Comparison of ENCODE assay signal across 19 cellular contexts in the genomic region with DNA sequence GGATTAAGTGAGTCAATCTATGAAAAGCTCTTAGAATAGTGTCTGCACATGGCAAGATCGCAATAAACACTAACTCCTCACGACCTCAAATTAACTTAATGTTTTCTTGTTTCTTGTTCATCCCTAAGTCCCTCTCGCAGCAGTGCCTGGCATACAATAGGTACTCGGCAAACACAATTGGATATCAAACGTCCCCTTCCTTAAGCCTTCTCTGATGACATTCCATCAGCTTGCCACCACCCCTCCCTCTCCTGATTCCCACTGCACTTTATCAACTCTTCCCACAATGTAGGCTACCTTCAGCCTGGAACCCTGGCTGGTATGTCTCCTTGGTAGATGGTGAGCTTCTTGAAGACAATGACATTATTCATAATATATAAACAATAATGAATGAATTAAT. TPM values are rescaled to one million over a fixed set of nuclear protein-coding genes. Genes with fewer than 3 reads are reported as not detected.
DNase-seq lines count a peak whose midpoint lies in the region; ATAC-seq and TF ChIP-seq lines count a peak whose summit lies in the region.
"Had no signal": no experiment of that assay in that cellular context is flagged by ENCODE, and none has a peak within 500 bp of the region (broad histone marks: within the 10 kb centered on the region; RNA-seq: fewer than 3 reads in every experiment).

No MANE protein-coding gene starts in this region.

- H3K27me3 Mint-ChIP-seq in endodermal cell (ENCODE audit: insufficient read depth) (peaks cover 37% of the 10 kb centered on the region), neural progenitor cell (ENCODE audit: insufficient read depth, low read depth) (peaks cover 3% of the 10 kb centered on the region)

- no peak overlapping the region for H3K27ac ChIP-seq in endodermal cell (ENCODE audit: low read depth, low read length)
- no peak overlapping the region for H3K27ac ChIP-seq in neural progenitor cell
- H3K27ac ChIP-seq: C4-2B, HL-60 had no signal

- H3K4me3 ChIP-seq in endodermal cell (ENCODE audit: low read length) (no peak overlapping the region), neural progenitor cell (no peak overlapping the region)
- H3K4me3 ChIP-seq: GM23338 had no signal

- ATAC-seq in GM21737 (IDR thresholded peaks at IDR 0.05; ENCODE audit: unreplicated experiment) = no peak
- no peak for ATAC-seq in activated CD4-positive, CD25-positive, alpha-beta regulatory T cell treated with anti-CD3 and anti-CD28 coated beads, Interleukin-2, amount 50 U/mL, for 24 hours
- ATAC-seq: GM23338 had no signal

- no peak for TF ChIP-seq CTCF in endodermal cell (conservative IDR thresholded peaks at IDR 0.05)
- no peak for TF ChIP-seq CTCF in neural progenitor cell (IDR thresholded peaks at IDR 0.05)

- no peaks in the 10 kb centered on the region for H3F3A ChIP-seq in neural progenitor cell (ENCODE audit: low read depth)

- whole genome bisulfite sequencing in endodermal cell (ENCODE audit: insufficient coverage in 1 of 2, insufficient read length in 1 of 2), 2 experiments = 71 to 92% methylated on average over 5 of the region's 5 CpGs

- H3K4me1 ChIP-seq in endodermal cell (ENCODE audit: control insufficient read depth, insufficient read depth, low read length) = no peaks in the 10 kb centered on the region
- H3K4me1 ChIP-seq in neural progenitor cell = peaks cover 5% of the 10 kb centered on the region

- H3K4me2 ChIP-seq in neural progenitor cell = no peak overlapping the region
- H3K4me2 ChIP-seq: GM23338 had no signal

- no peak overlapping the region for H2AFZ ChIP-seq in neural progenitor cell (replicated peaks)
- H2AFZ ChIP-seq: GM23338 had no signal

- DNase-seq in NCI-H82 (lab: John Stamatoyannopoulos, UW) (peak; percentile 50), endodermal cell (peak; percentile 47), neural progenitor cell (ENCODE audit: low spot score) (peak; percentile 51), AML-193 (lab: John Stamatoyannopoulos, UW) (no peak)
- DNase-seq: CD4-positive, alpha-beta T cell; DMS153; DMS79; GDM1; HCEC 1CT; HFFc6 had no signal

- no peak overlapping the region for H3K27ac Mint-ChIP-seq in endodermal cell
- H3K27ac Mint-ChIP-seq in neural progenitor cell = no peak overlapping the region
- H3K27ac Mint-ChIP-seq: CD4-positive, alpha-beta T cell; GM23338; HFFc6 had no signal

- H3K9ac ChIP-seq in endodermal cell (ENCODE audit: extremely low read depth, low read length, poor library complexity, severe bottlenecking) (no peak overlapping the region), neural progenitor cell (no peak overlapping the region)

- H3K79me2 ChIP-seq in neural progenitor cell (ENCODE audit: low read depth) = no peaks in the 10 kb centered on the region

- H3K9me3 ChIP-seq in endodermal cell (ENCODE audit: control insufficient read depth, low read length) (no peaks in the 10 kb centered on the region), neural progenitor cell (ENCODE audit: low read depth) (no peaks in the 10 kb centered on the region)

- H3K4me1 Mint-ChIP-seq in endodermal cell (peaks cover 14% of the 10 kb centered on the region), neural progenitor cell (peaks cover 2% of the 10 kb centered on the region)
- H3K4me1 Mint-ChIP-seq: GM23338 had no signal

- H3K9me3 Mint-ChIP-seq in endodermal cell = no peaks in the 10 kb centered on the region
- H3K9me3 Mint-ChIP-seq in neural progenitor cell = peaks cover 2% of the 10 kb centered on the region
- H3K9me3 Mint-ChIP-seq: CD4-positive, alpha-beta T cell; GM23338; HFFc6 had no signal

- H3K36me3 Mint-ChIP-seq in endodermal cell (ENCODE audit: low read depth) = peaks cover 2% of the 10 kb centered on the region
- H3K36me3 Mint-ChIP-seq in neural progenitor cell = no peaks in the 10 kb centered on the region

- H3K36me3 ChIP-seq in endodermal cell (ENCODE audit: control insufficient read depth, insufficient read depth, low read length) (no peaks in the 10 kb centered on the region), neural progenitor cell (no peaks in the 10 kb centered on the region)

- no peak overlapping the region for H3K4me3 Mint-ChIP-seq in endodermal cell
- no peak overlapping the region for H3K4me3 Mint-ChIP-seq in neural progenitor cell
- H3K4me3 Mint-ChIP-seq: CD4-positive, alpha-beta T cell; GM23338; HFFc6 had no signal

- H3K27me3 ChIP-seq in endodermal cell (ENCODE audit: control insufficient read depth, insufficient read depth, low read length, poor library complexity, severe bottlenecking) (peaks cover 13% of the 10 kb centered on the region), neural progenitor cell (no peaks in the 10 kb centered on the region)

- no peaks in the 10 kb centered on the region for H4K20me1 ChIP-seq in neural progenitor cell (ENCODE audit: low read depth)

RNA-seq across cellular contexts. Expression of a gene that starts 33.3 kb away (rescaled TPM):
- total RNA-seq in endodermal cell (not detected), neural progenitor cell (ENCODE audit: low replicate concordance) (not detected in 2 replicates)
- not detected for polyA plus RNA-seq in endodermal cell (2013, experiment 1 of 2)
- 0.21 TPM for polyA plus RNA-seq in endodermal cell (2013, experiment 2 of 2)
- total RNA-seq: A172; CD4-positive, alpha-beta T cell; Daoy; GM23338; HFFc6; HT1080 had no signal
- polyA plus RNA-seq: BJ, GM23338 had no signal

RNA-seq across cellular contexts. Expression of a gene that starts 47.1 kb away (rescaled TPM):
- total RNA-seq in endodermal cell (not detected), neural progenitor cell (ENCODE audit: low replicate concordance) (not detected in 2 replicates)
- not detected for polyA plus RNA-seq in endodermal cell (2013, experiment 1 of 2)
- polyA plus RNA-seq in endodermal cell (2013, experiment 2 of 2) = not detected
- total RNA-seq: A172; CD4-positive, alpha-beta T cell; Daoy; GM23338; HFFc6; HT1080 had no signal
- polyA plus RNA-seq: BJ, GM23338 had no signal

Comparison
In these comparisons a context has a peak if more than half of its experiments do, and no peak if none do; other contexts are left out.
1. DNase-seq: peak in NCI-H82 (single experiment), endodermal cell (single experiment) and neural progenitor cell (single experiment); none in AML-193 (0 of 2).